Comparison of ENCODE assay signal across 10 cellular contexts in genomic region chr5:179343021-179343781, GRCh38. TPM values are rescaled to one million over a fixed set of nuclear protein-coding genes. Genes with fewer than 3 reads are reported as not detected.
DNase-seq lines count a peak whose midpoint lies in the region; ATAC-seq and TF ChIP-seq lines count a peak whose summit lies in the region.
"Had no signal": no experiment of that assay in that cellular context is flagged by ENCODE, and none has a peak within 500 bp of the region (broad histone marks: within the 10 kb centered on the region; RNA-seq: fewer than 3 reads in every experiment).

No MANE protein-coding gene starts in this region.

- H3K9ac ChIP-seq in mesenchymal stem cell (ENCODE audit: low read length): peak overlapping the region; percentile 91

- no peak for TF ChIP-seq EP300 in transverse colon (IDR thresholded peaks at IDR 0.05; ENCODE audit: low read depth)

- H4K8ac ChIP-seq in mesenchymal stem cell (ENCODE audit: low read length): no peak overlapping the region

- intact Hi-C loops in activated naive CD4-positive, alpha-beta T cell treated with anti-CD3 and anti-CD28 coated beads for 36 hours (cut with micrococcal nuclease): loop anchor here (10.0 kb wide), 1 partner anchor 178 kb away; no protein-coding TSS in a partner anchor
- intact Hi-C loops in transverse colon (cut with DNase I; ENCODE audit: low total_unique reads): loop anchor here (10.0 kb wide), 1 partner anchor 178 kb away; no protein-coding TSS in a partner anchor

- no peak overlapping the region for H3K18ac ChIP-seq in mesenchymal stem cell (ENCODE audit: low read depth in 1 of 2, low read length in 2 of 2)

- TF ChIP-seq POLR2A in transverse colon (IDR thresholded peaks at IDR 0.05): no peak

- WGBS in ectodermal cell, 2 experiments: 31 to 33% methylated on average over 24 of the region's 24 CpGs
- WGBS in mesenchymal stem cell: 40% methylated on average over 24 of the region's 24 CpGs
- 35% methylated on average over 24 of the region's 24 CpGs; no CpG with 5 or more reads in 1 of the 2 donors for WGBS in transverse colon (ENCODE audit: low coverage in 1 of 2), 2 donors

- peak overlapping the region; percentile 23 for H3K4me3 Mint-ChIP-seq in activated naive CD4-positive, alpha-beta T cell treated with anti-CD3 and anti-CD28 coated beads for 36 hours

- H3K36me3 ChIP-seq in ectodermal cell (ENCODE audit: control insufficient read depth, insufficient read depth, low read length) (no peaks in the 10 kb centered on the region), mesenchymal stem cell (ENCODE audit: control insufficient read depth in 1 of 2, insufficient read depth in 2 of 2, low read depth in 1 of 2, low read length in 2 of 2) (peaks cover 0 to 14% of the 10 kb centered on the region in 2 experiments), transverse colon (no peaks in the 10 kb centered on the region)

- H3K4me2 ChIP-seq in mesenchymal stem cell (ENCODE audit: low read length, poor library complexity, severe bottlenecking): no peak overlapping the region

- peaks cover 47% of the 10 kb centered on the region for H3K27me3 Mint-ChIP-seq in activated naive CD4-positive, alpha-beta T cell treated with anti-CD3 and anti-CD28 coated beads for 36 hours (ENCODE audit: low read depth)

- no peak overlapping the region for H2AFZ ChIP-seq in mesenchymal stem cell (ENCODE audit: low read depth, low read length)

- no peak overlapping the region for H2BK12ac ChIP-seq in mesenchymal stem cell (ENCODE audit: low read length in 2 of 2)

- ATAC-seq in HG03521 (IDR thresholded peaks at IDR 0.05; ENCODE audit: unreplicated experiment) (no peak), HG02642 (IDR thresholded peaks at IDR 0.05; ENCODE audit: poor library complexity, unreplicated experiment) (no peak)

- in situ Hi-C loops in transverse colon (cut with MboI; ENCODE audit: low pct_ligation_motif_present in 1 of 4, low pct_unique_long_range_greater_than_20kb in 1 of 4, low sequenced_read_pairs in 3 of 4): loop anchor here in 1 of 4 donors (25.0 kb wide), 1 partner anchor 181 kb away; no protein-coding TSS in a partner anchor

- H3K14ac ChIP-seq in mesenchymal stem cell (ENCODE audit: low read length in 2 of 2): peak overlapping the region in 1 of 2 experiments; percentile 73

- H3K27me3 ChIP-seq in ectodermal cell (ENCODE audit: control insufficient read depth, insufficient read depth, low read length, poor library complexity, severe bottlenecking): peaks cover 66% of the 10 kb centered on the region
- H3K27me3 ChIP-seq in mesenchymal stem cell (ENCODE audit: control insufficient read depth in 1 of 2, insufficient read depth in 1 of 2, low read length in 2 of 2): peaks cover 0 to 52% of the 10 kb centered on the region in 2 experiments
- peaks cover 50% of the 10 kb centered on the region for H3K27me3 ChIP-seq in transverse colon

- no peaks in the 10 kb centered on the region for H3K9me3 Mint-ChIP-seq in activated naive CD4-positive, alpha-beta T cell treated with anti-CD3 and anti-CD28 coated beads for 36 hours

- no peaks in the 10 kb centered on the region for H3K79me1 ChIP-seq in mesenchymal stem cell (replicated peaks; ENCODE audit: low read length, poor library complexity, severe bottlenecking)

- DNase-seq in activated naive CD4-positive, alpha-beta T cell treated with anti-CD3 and anti-CD28 coated beads for 36 hours: no peak
- no peak for DNase-seq in activated naive CD4-positive, alpha-beta T cell treated with anti-CD3 and anti-CD28 coated beads, Interleukin-2, amount 50 U/mL, for 16 hours
- DNase-seq in mesenchymal stem cell (peak; percentile 18), transverse colon (no peak), NCI-H1105 (lab: John Stamatoyannopoulos, UW) (no peak)
- DNase-seq: AML-193 had no signal

- H2BK5ac ChIP-seq in mesenchymal stem cell (ENCODE audit: low read depth, low read length, poor library complexity, severe bottlenecking): no peak overlapping the region

- H3K23ac ChIP-seq in mesenchymal stem cell (ENCODE audit: low read length in 2 of 2): no peak overlapping the region

- no peak overlapping the region for H2BK15ac ChIP-seq in mesenchymal stem cell (ENCODE audit: low read depth, poor library complexity, severe bottlenecking)

- TF ChIP-seq CTCF in transverse colon (IDR thresholded peaks at IDR 0.05): no peak

- no peak overlapping the region for H2BK120ac ChIP-seq in mesenchymal stem cell (ENCODE audit: low read depth, low read length)

- H3K4me1 Mint-ChIP-seq in activated naive CD4-positive, alpha-beta T cell treated with anti-CD3 and anti-CD28 coated beads for 36 hours (ENCODE audit: low read depth): peaks cover 4% of the 10 kb centered on the region

- H4K91ac ChIP-seq in mesenchymal stem cell (ENCODE audit: low read length): peak overlapping the region; percentile 58

- no peaks in the 10 kb centered on the region for H3K9me3 ChIP-seq in ectodermal cell (ENCODE audit: control insufficient read depth, low read length)
- no peaks in the 10 kb centered on the region for H3K9me3 ChIP-seq in mesenchymal stem cell (ENCODE audit: control insufficient read depth, low read length)
- H3K9me3 ChIP-seq in transverse colon: no peaks in the 10 kb centered on the region

- no peak overlapping the region for H3K27ac Mint-ChIP-seq in activated naive CD4-positive, alpha-beta T cell treated with anti-CD3 and anti-CD28 coated beads for 36 hours

- H2AK5ac ChIP-seq in mesenchymal stem cell (ENCODE audit: low read length, severe bottlenecking): no peak overlapping the region

- H3K36me3 Mint-ChIP-seq in activated naive CD4-positive, alpha-beta T cell treated with anti-CD3 and anti-CD28 coated beads for 36 hours (ENCODE audit: low read depth): no peaks in the 10 kb centered on the region

- H3K4ac ChIP-seq in mesenchymal stem cell (ENCODE audit: low read depth in 1 of 2, low read length in 2 of 2): no peak overlapping the region

- peak overlapping the region; percentile 46 for H3K4me3 ChIP-seq in ectodermal cell (ENCODE audit: insufficient read depth, low read depth, low read length)
- peak overlapping the region in 1 of 2 experiments; percentile 90 for H3K4me3 ChIP-seq in mesenchymal stem cell (ENCODE audit: insufficient read depth in 1 of 2, low read depth in 1 of 2, low read length in 2 of 2)
- H3K4me3 ChIP-seq in transverse colon: peak overlapping the region in 3 of 4 donors; percentile 52 to 60 (median 58)
- H3K4me3 ChIP-seq: SK-N-MC had no signal

- CTCF ChIA-PET in activated naive CD4-positive, alpha-beta T cell treated with anti-CD3 and anti-CD28 coated beads for 36 hours (lab: Charles Lee): no interaction called here

- H3K4me1 ChIP-seq in ectodermal cell (ENCODE audit: control insufficient read depth, insufficient read depth, low read length): peaks cover 16% of the 10 kb centered on the region
- peaks cover 17% of the 10 kb centered on the region for H3K4me1 ChIP-seq in mesenchymal stem cell (ENCODE audit: control insufficient read depth, insufficient read depth, low read depth, low read length)
- peaks cover 5 to 23% (median 13%) of the 10 kb centered on the region in 4 donors for H3K4me1 ChIP-seq in transverse colon

- H3K27ac ChIP-seq in ectodermal cell (ENCODE audit: insufficient read depth, low read depth, low read length, poor library complexity, severe bottlenecking): no peak overlapping the region
- H3K27ac ChIP-seq in mesenchymal stem cell (ENCODE audit: low read length, poor library complexity, severe bottlenecking): no peak overlapping the region
- no peak overlapping the region for H3K27ac ChIP-seq in transverse colon
- H3K27ac ChIP-seq: SK-N-MC had no signal

RNA-seq across cellular contexts. Expression of gene ADAMTS2, which starts 2.1 kb away (rescaled TPM):
- total RNA-seq in activated naive CD4-positive, alpha-beta T cell treated with anti-CD3 and anti-CD28 coated beads for 36 hours: not detected
- 4.5 TPM for polyA plus RNA-seq in ectodermal cell (2013, experiment 1 of 4)
- 5.3 TPM for polyA plus RNA-seq in ectodermal cell (2013, experiment 2 of 4)
- polyA plus RNA-seq in ectodermal cell (2013, experiment 3 of 4): 7.9 TPM
- polyA plus RNA-seq in ectodermal cell (2013, experiment 4 of 4): 6.4 TPM
- 46.7 TPM for polyA plus RNA-seq in mesenchymal stem cell (2013, experiment 1 of 2)
- 45.4 TPM for polyA plus RNA-seq in mesenchymal stem cell (2013, experiment 2 of 2)
- 10 to 100 TPM in 2 of 4 donors, 1 to 10 TPM in 2; 6.0 to 20.9 (median 13.5) TPM for total RNA-seq in transverse colon

Comparison
In these comparisons a context has a peak if more than half of its experiments do, and no peak if none do; other contexts are left out.
1. RNA of gene ADAMTS2, which starts 2.1 kb away (total RNA-seq): 6.0 to 20.9 TPM in transverse colon; not detected in activated naive CD4-positive, alpha-beta T cell treated with anti-CD3 and anti-CD28 coated beads for 36 hours; every median in the first group is over 4 times any median in the second.